ENCODE assay signal across 21 cellular contexts in genomic region chr3:126889276-126890201, GRCh38.
"Had no signal": no experiment of that assay in that cellular context is flagged by ENCODE, and none has a peak within 500 bp of the region (broad histone marks: within the 10 kb centered on the region; RNA-seq: fewer than 3 reads in every experiment).

No MANE protein-coding gene starts in this region.

- H3K27ac ChIP-seq: body of pancreas, coronary artery, left lung, ovary, right lobe of liver, testis had no signal

- H3K4me3 ChIP-seq: body of pancreas, coronary artery, left lung, ovary, right lobe of liver, testis had no signal

- H3K27ac Mint-ChIP-seq: activated CD4-positive, alpha-beta T cell treated with anti-CD3 and anti-CD28 coated beads, Interleukin-2, amount 10 ng/mL, durations not matched to agents 24 days and 14 days; activated CD8-positive, alpha-beta T cell treated with anti-CD3 and anti-CD28 coated beads for 36 hours; activated T-helper 2 cell treated with anti-CD3 and anti-CD28 coated beads, Interferon-gamma antibody, Interleukin-2, Interleukin-4, amounts not matched to agents 10 μg/mL and 5 μg/mL and 100 μg/mL, durations not matched to agents 14 hours and 24 hours and 36 hours; nephron progenitor cell; stimulated activated memory B cell treated with anti-CD40 and anti-IgM and Interleukin-4, amounts not matched to agents 10 μg/mL and 1 μg/mL and 100 μg/mL, for 72 hours; type B pancreatic cell had no signal

- H3K9me3 Mint-ChIP-seq: activated CD4-positive, alpha-beta T cell treated with anti-CD3 and anti-CD28 coated beads, Interleukin-2, amount 10 ng/mL, durations not matched to agents 24 days and 14 days; activated CD8-positive, alpha-beta T cell treated with anti-CD3 and anti-CD28 coated beads for 36 hours; activated T-helper 2 cell treated with anti-CD3 and anti-CD28 coated beads, Interferon-gamma antibody, Interleukin-2, Interleukin-4, amounts not matched to agents 10 μg/mL and 5 μg/mL and 100 μg/mL, durations not matched to agents 14 hours and 24 hours and 36 hours; nephron progenitor cell; stimulated activated memory B cell treated with anti-CD40 and anti-IgM and Interleukin-4, amounts not matched to agents 10 μg/mL and 1 μg/mL and 100 μg/mL, for 72 hours; type B pancreatic cell had no signal

- H3K4me1 Mint-ChIP-seq: activated CD4-positive, alpha-beta T cell treated with anti-CD3 and anti-CD28 coated beads, Interleukin-2, amount 10 ng/mL, durations not matched to agents 24 days and 14 days; stimulated activated memory B cell treated with anti-CD40 and anti-IgM and Interleukin-4, amounts not matched to agents 10 μg/mL and 1 μg/mL and 100 μg/mL, for 72 hours had no signal

- H3K27me3 Mint-ChIP-seq: activated CD4-positive, alpha-beta T cell treated with anti-CD3 and anti-CD28 coated beads, Interleukin-2, amount 10 ng/mL, durations not matched to agents 24 days and 14 days; activated CD8-positive, alpha-beta T cell treated with anti-CD3 and anti-CD28 coated beads for 36 hours; stimulated activated memory B cell treated with anti-CD40 and anti-IgM and Interleukin-4, amounts not matched to agents 10 μg/mL and 1 μg/mL and 100 μg/mL, for 72 hours; type B pancreatic cell had no signal

- H3K9me3 ChIP-seq: body of pancreas, left lung, ovary, right lobe of liver, testis had no signal

- FAIRE-seq: endometrium, frontal cortex, kidney had no signal

- DNase-seq: activated CD4-positive, alpha-beta T cell treated with anti-CD3 and anti-CD28 coated beads, Interleukin-2, amount 10 ng/mL, durations not matched to agents 24 days and 14 days; activated CD8-positive, alpha-beta T cell treated with anti-CD3 and anti-CD28 coated beads for 36 hours; activated naive CD4-positive, alpha-beta T cell treated with Interleukin-2 at 50 U/mL for 16 hours; activated T-cell treated with anti-CD3 and anti-CD28 coated beads, Interleukin-2, amount 50 U/mL, for 1 hour; body of pancreas; caudate nucleus; erythroblast; kidney; mammary epithelial cell; nephron progenitor cell; stimulated activated CD4-positive, alpha-beta T cell treated with anti-CD3 and anti-CD28 coated beads, Interleukin-4, amount 100 ng/mL, for 24 hours; testis had no signal

- H3K36me3 ChIP-seq: left lung, ovary, right lobe of liver had no signal

- H3K27me3 ChIP-seq: body of pancreas, left lung, ovary, right lobe of liver, testis had no signal

- H3K4me1 ChIP-seq: body of pancreas, left lung, right lobe of liver had no signal

- H3K4me3 Mint-ChIP-seq: activated CD4-positive, alpha-beta T cell treated with anti-CD3 and anti-CD28 coated beads, Interleukin-2, amount 10 ng/mL, durations not matched to agents 24 days and 14 days; activated CD8-positive, alpha-beta T cell treated with anti-CD3 and anti-CD28 coated beads for 36 hours; nephron progenitor cell; stimulated activated memory B cell treated with anti-CD40 and anti-IgM and Interleukin-4, amounts not matched to agents 10 μg/mL and 1 μg/mL and 100 μg/mL, for 72 hours; type B pancreatic cell had no signal
